Comparison of ENCODE assay signal across 27 cellular contexts in the genomic region with DNA sequence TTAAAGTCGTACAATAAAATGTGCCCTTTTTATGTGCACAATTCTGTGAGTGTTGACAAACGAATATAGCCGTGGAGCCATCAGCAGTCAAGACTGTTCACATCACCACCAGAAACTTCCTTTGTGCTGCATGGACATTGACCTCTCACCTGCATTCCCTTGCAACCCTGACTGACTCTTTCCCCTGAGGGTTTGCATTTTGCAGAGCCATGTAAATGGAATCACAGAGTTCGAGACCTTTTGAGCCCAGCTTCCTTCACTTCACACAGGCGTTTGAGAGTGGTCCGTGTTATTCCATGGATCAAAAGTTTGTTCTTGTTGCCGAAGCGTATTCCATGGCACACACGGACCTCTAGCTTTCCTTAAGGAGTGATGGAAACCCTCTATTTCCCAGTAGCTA.
"Had no signal": no experiment of that assay in that cellular context is flagged by ENCODE, and none has a peak within 500 bp of the region (broad histone marks: within the 10 kb centered on the region; RNA-seq: fewer than 3 reads in every experiment).

No MANE protein-coding gene starts in this region.

- ATAC-seq: heart left ventricle; mucosa of descending colon; naive thymus-derived CD8-positive, alpha-beta T cell; right lobe of liver; stimulated activated memory B cell treated with anti-CD40 and anti-IgM and Interleukin-4, amounts not matched to agents 10 μg/mL and 1 μg/mL and 100 μg/mL, for 72 hours; stimulated activated naive CD8-positive, alpha-beta T cell treated with anti-CD3 and anti-CD28 coated beads, Interleukin-15, amount 100 ng/mL, for 72 hours had no signal

- H3K4me1 Mint-ChIP-seq: immature natural killer cell; naive thymus-derived CD8-positive, alpha-beta T cell; neural progenitor cell; stimulated activated memory B cell treated with anti-CD40 and anti-IgM and Interleukin-4, amounts not matched to agents 10 μg/mL and 1 μg/mL and 100 μg/mL, for 72 hours; stimulated activated naive CD8-positive, alpha-beta T cell treated with anti-CD3 and anti-CD28 coated beads, Interleukin-15, amount 100 ng/mL, for 72 hours had no signal

- H3K4me1 ChIP-seq: heart left ventricle, left ventricle myocardium inferior, right atrium auricular region, right lobe of liver, testis, thyroid gland, uterus had no signal

- H3K36me3 ChIP-seq: heart left ventricle, left ventricle myocardium inferior, neural progenitor cell, ovary, right atrium auricular region, right lobe of liver, thyroid gland, uterus had no signal

- H3K27me3 Mint-ChIP-seq: stimulated activated memory B cell treated with anti-CD40 and anti-IgM and Interleukin-4, amounts not matched to agents 10 μg/mL and 1 μg/mL and 100 μg/mL, for 72 hours had no signal

- H3K4me3 Mint-ChIP-seq: immature natural killer cell; naive thymus-derived CD8-positive, alpha-beta T cell; nephron progenitor cell; neural progenitor cell; stimulated activated memory B cell treated with anti-CD40 and anti-IgM and Interleukin-4, amounts not matched to agents 10 μg/mL and 1 μg/mL and 100 μg/mL, for 72 hours; stimulated activated naive CD8-positive, alpha-beta T cell treated with anti-CD3 and anti-CD28 coated beads, Interleukin-15, amount 100 ng/mL, for 72 hours; type B pancreatic cell had no signal

- H3K27ac ChIP-seq: heart left ventricle, left ventricle myocardium inferior, neural progenitor cell, ovary, right atrium auricular region, right lobe of liver, testis, thyroid gland, uterus had no signal

- H3K9me3 ChIP-seq: heart left ventricle, left ventricle myocardium inferior, mucosa of descending colon, ovary, right atrium auricular region, right lobe of liver, testis, thyroid gland, uterus had no signal

- H3K27ac Mint-ChIP-seq: immature natural killer cell; naive thymus-derived CD8-positive, alpha-beta T cell; nephron progenitor cell; neural progenitor cell; progenitor cell of endocrine pancreas; stimulated activated memory B cell treated with anti-CD40 and anti-IgM and Interleukin-4, amounts not matched to agents 10 μg/mL and 1 μg/mL and 100 μg/mL, for 72 hours; stimulated activated naive CD8-positive, alpha-beta T cell treated with anti-CD3 and anti-CD28 coated beads, Interleukin-15, amount 100 ng/mL, for 72 hours; type B pancreatic cell had no signal

- FAIRE-seq: islet of Langerhans had no signal

- H3K4me2 ChIP-seq: neural progenitor cell, smooth muscle cell had no signal

- H3K4me3 ChIP-seq: heart left ventricle, left ventricle myocardium inferior, lung, mucosa of descending colon, neural progenitor cell, ovary, right atrium auricular region, right lobe of liver, smooth muscle cell, testis, thyroid gland, uterus had no signal

- H3K9ac ChIP-seq: neural progenitor cell had no signal

- H2AFZ ChIP-seq: neural progenitor cell had no signal

- H3K36me3 Mint-ChIP-seq: immature natural killer cell; neural progenitor cell; stimulated activated memory B cell treated with anti-CD40 and anti-IgM and Interleukin-4, amounts not matched to agents 10 μg/mL and 1 μg/mL and 100 μg/mL, for 72 hours; type B pancreatic cell had no signal

- H3K9me3 Mint-ChIP-seq: immature natural killer cell; stimulated activated memory B cell treated with anti-CD40 and anti-IgM and Interleukin-4, amounts not matched to agents 10 μg/mL and 1 μg/mL and 100 μg/mL, for 72 hours; stimulated activated naive CD8-positive, alpha-beta T cell treated with anti-CD3 and anti-CD28 coated beads, Interleukin-15, amount 100 ng/mL, for 72 hours; type B pancreatic cell had no signal

- H3K27me3 ChIP-seq: neural progenitor cell, ovary, right atrium auricular region, right lobe of liver, testis, thyroid gland, uterus had no signal

- DNase-seq: heart left ventricle; immature natural killer cell; left ventricle myocardium inferior; midbrain; mucosa of descending colon; naive thymus-derived CD8-positive, alpha-beta T cell; nephron progenitor cell; ovary; right lobe of liver; stimulated activated CD4-positive, alpha-beta T cell treated with anti-CD3 and anti-CD28 coated beads, Interleukin-1b, Interleukin-23, amount 100 ng/mL, for 48 hours; stimulated activated CD4-positive, alpha-beta T cell treated with anti-CD3 and anti-CD28 coated beads, Interleukin-2, amount 100 ng/mL, for 48 hours; stimulated activated CD4-positive, alpha-beta T cell treated with anti-CD3 and anti-CD28 coated beads, Interleukin-4, amount 100 ng/mL, for 4 hours; stimulated activated CD8-positive, alpha-beta memory T cell treated with anti-CD3 and anti-CD28 coated beads, Interleukin-4, amount 100 ng/mL, for 48 hours; stimulated activated naive CD4-positive, alpha-beta T cell treated with Interleukin-2 at 50 U/mL for 16 hours; stimulated activated naive CD8-positive, alpha-beta T cell treated with anti-CD3 and anti-CD28 coated beads, Interleukin-15, amount 100 ng/mL, for 72 hours; substantia nigra; testis; thyroid gland; uterus had no signal
